Comparison of ENCODE assay signal across 8 cellular contexts in the genomic region with DNA sequence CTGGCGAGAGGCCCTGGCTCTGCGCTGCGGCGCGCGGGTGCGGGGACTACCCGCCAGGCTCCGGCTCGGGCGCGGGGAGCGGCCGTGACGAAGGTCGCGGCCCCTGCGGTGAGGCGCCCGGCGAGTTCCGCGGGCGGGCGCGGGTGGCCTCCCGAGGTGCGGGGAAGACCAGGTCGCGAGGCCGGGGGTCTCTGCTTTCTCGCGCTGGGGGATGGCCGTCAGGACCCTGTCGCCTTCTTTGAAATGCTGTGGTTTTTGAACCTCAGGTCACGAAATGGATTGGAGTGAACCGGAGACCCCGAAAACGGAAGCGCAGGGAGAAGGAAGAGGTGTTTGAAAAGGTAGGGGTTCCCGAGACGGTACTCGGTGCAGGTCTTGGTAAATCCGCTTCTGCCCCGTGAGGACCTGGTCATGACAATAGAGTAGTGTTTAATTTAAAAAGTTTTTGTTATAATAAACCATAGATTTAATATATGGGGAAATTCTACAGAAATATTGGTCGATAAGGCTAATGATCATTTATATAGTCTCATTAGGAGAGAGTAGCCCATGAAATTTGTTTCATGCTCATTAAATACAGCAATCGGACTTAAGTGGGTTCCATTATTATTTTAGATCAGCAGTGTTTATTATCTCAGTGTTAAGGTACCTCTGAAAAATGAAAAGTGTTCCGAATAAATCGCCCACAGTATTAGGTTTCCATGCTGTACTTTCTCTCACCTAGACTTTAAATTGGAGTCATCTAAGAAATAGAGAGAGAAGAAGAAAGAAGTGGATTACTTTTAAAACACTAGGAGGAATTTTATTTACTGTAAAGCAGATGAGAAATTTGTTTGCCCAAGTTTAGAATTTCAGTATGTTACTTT.
DNase-seq lines count a peak whose midpoint lies in the region; ATAC-seq, FAIRE-seq and TF ChIP-seq lines count a peak whose summit lies in the region.

No MANE protein-coding gene starts in this region.

- peaks cover 31% of the 10 kb centered on the region for H3K4me1 ChIP-seq in astrocyte (ENCODE audit: insufficient read depth, low read length)
- H3K4me1 ChIP-seq in left lung, result peaks cover 3 to 14% of the 10 kb centered on the region in 2 donors
- H3K4me1 ChIP-seq in tibial nerve, result peaks cover 0 to 48% (median 17%) of the 10 kb centered on the region in 4 donors

- H3K9me3 ChIP-seq in astrocyte (ENCODE audit: insufficient read depth, low read depth, low read length) (no peaks in the 10 kb centered on the region), left lung (no peaks in the 10 kb centered on the region), tibial nerve (no peaks in the 10 kb centered on the region)

- H3K36me3 ChIP-seq in astrocyte (ENCODE audit: insufficient read depth, low read length), result peaks cover 25% of the 10 kb centered on the region
- H3K36me3 ChIP-seq in left lung, result no peaks in the 10 kb centered on the region
- H3K36me3 ChIP-seq in tibial nerve, result no peaks in the 10 kb centered on the region

- peaks cover 36% of the 10 kb centered on the region for H3K4me1 Mint-ChIP-seq in astrocyte (ENCODE audit: low read depth, unreplicated experiment)

- H3K9me3 Mint-ChIP-seq in astrocyte (ENCODE audit: unreplicated experiment), result no peaks in the 10 kb centered on the region

- peak overlapping the region; percentile 99 for H3K4me3 Mint-ChIP-seq in astrocyte (ENCODE audit: unreplicated experiment)

- no peaks in the 10 kb centered on the region for H3K27me3 ChIP-seq in astrocyte (ENCODE audit: insufficient read depth, low read length)
- H3K27me3 ChIP-seq in left lung, result peaks cover 0 to 40% of the 10 kb centered on the region in 2 donors
- H3K27me3 ChIP-seq in tibial nerve, result no peaks in the 10 kb centered on the region

- H3K27ac ChIP-seq in astrocyte (ENCODE audit: low read depth, low read length), result peak overlapping the region; percentile 94
- H3K27ac ChIP-seq in left lung, result peak overlapping the region; percentile 94 to 99
- peak overlapping the region; percentile 93 to 99 (median 98) for H3K27ac ChIP-seq in tibial nerve

- intact Hi-C loops in left lung (cut with DNase I), result no loop called here

- peaks cover 15% of the 10 kb centered on the region for H4K20me1 ChIP-seq in astrocyte (ENCODE audit: insufficient read depth, low read length)

- H3K36me3 Mint-ChIP-seq in astrocyte (ENCODE audit: low read depth, unreplicated experiment), result peaks cover 8% of the 10 kb centered on the region

- TF ChIP-seq EP300 in tibial nerve (IDR thresholded peaks at IDR 0.05), result peak in 1 of 2 donors; percentile 17

- no peak for TF ChIP-seq POLR2A in tibial nerve (IDR thresholded peaks at IDR 0.05)

- no peak overlapping the region for H2AFZ ChIP-seq in astrocyte (ENCODE audit: low read depth, low read length)

- peak overlapping the region; percentile 98 for H3K27ac Mint-ChIP-seq in astrocyte (ENCODE audit: unreplicated experiment)

- 2% methylated on average over 47 to 48 of the region's 49 CpGs for WGBS in tibial nerve, 2 donors

- TF ChIP-seq CTCF in GM12865 (IDR thresholded peaks at IDR 0.05; ENCODE audit: insufficient read depth, low read depth, low read length, missing control alignments) (no peak), astrocyte (IDR thresholded peaks at IDR 0.05; ENCODE audit: insufficient read depth, low read depth, low read length) (no peak), left lung (IDR thresholded peaks at IDR 0.05) (no peak), tibial nerve (IDR thresholded peaks at IDR 0.05) (peak in 1 of 5 experiments; percentile 4)

- peak overlapping the region; percentile 98 for H3K9ac ChIP-seq in astrocyte (ENCODE audit: low read length)

- FAIRE-seq in astrocyte (lab: Jason Lieb, UNC), result no peak

- H3K4me3 ChIP-seq in GM12865 (ENCODE audit: low read depth, low read length) (peak overlapping the region; percentile 39; the same call in 1 of the 2 replicates), astrocyte (ENCODE audit: insufficient read depth, low read depth, low read length) (peak overlapping the region; percentile 93), left lung (peak overlapping the region; percentile 33 to 54), tibial nerve (peak overlapping the region; percentile 54 to 79 (median 72))

- peaks cover 68% of the 10 kb centered on the region for H3K79me2 ChIP-seq in astrocyte (ENCODE audit: insufficient read depth, low read length)

- DNase-seq in GM12865 (ENCODE audit: low read depth), result no peak
- no peak for DNase-seq in astrocyte (ENCODE audit: low read depth)
- peak in 1 of 2 donors; percentile 72 for DNase-seq in left lung
- no peak for DNase-seq in tibial nerve (ENCODE audit: low spot score in 2 of 2)
- no peak for DNase-seq in AG08395 (ENCODE audit: low spot score)
- DNase-seq in LoVo (ENCODE audit: low spot score), result no peak

- H3K4me2 ChIP-seq in astrocyte (ENCODE audit: low read length), result peak overlapping the region; percentile 87

- peak; percentile 21 for ATAC-seq in HG03159 (IDR thresholded peaks at IDR 0.05; ENCODE audit: unreplicated experiment)
- ATAC-seq in left lung, result no peak
- no peak for ATAC-seq in GM18909 (IDR thresholded peaks at IDR 0.05; ENCODE audit: poor library complexity, unreplicated experiment)

- H3K27me3 Mint-ChIP-seq in astrocyte (ENCODE audit: low read depth, unreplicated experiment), result no peaks in the 10 kb centered on the region

Comparison
In these comparisons a context has a peak if more than half of its experiments do, and no peak if none do; other contexts are left out.
1. H3K4me3 ChIP-seq: peak in every context shown above with its lines; median percentile 93 in astrocyte; 72 in tibial nerve; 44 in left lung; 39 in GM12865.